ENCODE assay signal across 8 cellular contexts in the genomic region with DNA sequence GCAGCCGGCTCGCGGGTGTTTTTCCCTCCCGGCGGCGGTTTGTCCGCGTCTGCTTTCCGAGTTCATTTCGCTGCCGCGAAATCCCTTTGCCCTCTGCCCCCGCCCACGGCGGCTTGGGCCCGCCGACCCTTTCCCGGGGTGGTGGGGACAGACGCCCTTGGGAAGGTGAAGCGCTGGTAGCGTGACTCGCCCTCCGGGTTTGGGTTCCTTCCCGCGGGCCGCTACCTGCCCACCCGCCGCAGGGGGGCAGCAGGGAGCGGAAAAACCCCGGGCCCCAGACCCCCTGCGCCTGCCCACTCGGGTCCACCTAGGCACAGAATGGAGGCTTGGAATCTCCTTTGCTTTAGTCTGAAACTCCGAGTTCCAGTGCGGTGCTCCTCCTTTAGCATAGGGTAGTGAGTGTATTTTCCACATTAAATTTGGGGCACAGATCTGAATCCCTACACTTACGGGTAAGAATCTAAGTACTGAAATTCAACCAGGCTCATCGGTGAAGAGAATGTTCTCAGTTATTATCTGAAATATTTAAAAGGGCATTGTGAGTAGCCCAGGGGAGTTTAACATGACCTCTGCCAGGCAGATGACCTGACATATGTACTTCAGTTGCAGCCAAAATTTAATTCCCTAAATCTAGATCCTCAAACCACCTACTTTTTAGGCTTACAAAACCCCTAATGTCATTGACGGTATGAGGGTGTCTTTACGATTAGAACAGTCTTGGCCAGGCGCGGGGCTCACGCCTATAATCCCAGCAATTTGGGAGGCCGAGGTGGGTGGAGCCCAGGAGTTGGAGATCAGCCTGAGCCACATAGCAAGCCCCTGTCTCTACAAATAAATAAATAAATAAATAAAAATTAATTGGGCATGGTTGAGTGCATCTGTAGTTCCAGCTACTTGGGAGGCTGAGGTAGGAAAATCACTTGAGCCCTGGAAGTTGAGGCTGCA. TPM values are rescaled to one million over a fixed set of nuclear protein-coding genes. Genes with fewer than 3 reads are reported as not detected.
DNase-seq lines count a peak whose midpoint lies in the region; ATAC-seq, FAIRE-seq and TF ChIP-seq lines count a peak whose summit lies in the region.

No MANE protein-coding gene starts in this region.

- POLR2A ChIA-PET in HCT116 (lab: Charles Lee) = interaction anchor here (0.7 kb wide), 1 partner anchor 9 kb away, joined by 3 read pairs; no protein-coding TSS in a partner anchor
- POLR2A ChIA-PET in K562 (lab: Yijun Ruan, JAX) = interaction anchor here (1.2 kb wide), 1 partner anchor 9 kb away, joined by 3 read pairs; no protein-coding TSS in a partner anchor

- H3K9me2 ChIP-seq in HCT116 (ENCODE audit: insufficient read depth) = no peaks in the 10 kb centered on the region

- peak overlapping the region; percentile 18 to 82 (median 72) for H3K27ac Mint-ChIP-seq in immature natural killer cell

- no peaks in the 10 kb centered on the region for H3K9me3 ChIP-seq in HCT116 (ENCODE audit: control insufficient read depth in 1 of 2, insufficient read depth in 1 of 2, low read depth in 1 of 2, low read length in 2 of 2)
- no peaks in the 10 kb centered on the region for H3K9me3 ChIP-seq in MG63
- no peaks in the 10 kb centered on the region for H3K9me3 ChIP-seq in K562 (replicated peaks; ENCODE audit: control insufficient read depth, insufficient read depth, low read depth, low read length)

- TF ChIP-seq CTCF in GM12864 (IDR thresholded peaks at IDR 0.05; ENCODE audit: low read depth, low read length, missing control alignments) = peak; percentile 77
- peak; percentile 61 to 95 (median 94) for TF ChIP-seq CTCF in HCT116 (IDR thresholded peaks at IDR 0.05 in 2 of 3, conservative IDR thresholded peaks at IDR 0.05 in 1 of 3; ENCODE audit: borderline replicate concordance in 1 of 3, insufficient read depth in 1 of 3, low read depth in 2 of 3, low read length in 2 of 3)
- peak; percentile 68 to 83 (median 75) for TF ChIP-seq CTCF in K562 (IDR thresholded peaks at IDR 0.05 in 2 of 3, conservative IDR thresholded peaks at IDR 0.05 in 1 of 3; ENCODE audit: insufficient read depth in 2 of 3, low read depth in 1 of 3, low read length in 3 of 3)

- H3K4me3 ChIP-seq in GM12864 (ENCODE audit: low read depth, low read length) (peak overlapping the region; percentile 89), HCT116 (replicated peaks in 1 of 2; ENCODE audit: low read depth in 1 of 2, low read length in 2 of 2) (peak overlapping the region; percentile 90 to 91), MG63 (peak overlapping the region; percentile 99), K562 (peak overlapping the region; percentile 94)

- H3K4me2 ChIP-seq in HCT116 (ENCODE audit: low read length) = peak overlapping the region; percentile 94
- H3K4me2 ChIP-seq in K562 (ENCODE audit: insufficient read depth, low read length) = peak overlapping the region; percentile 99

- TF ChIP-seq POLR2A in HCT116 (IDR thresholded peaks at IDR 0.05; ENCODE audit: borderline replicate concordance, extremely low read depth, insufficient read depth, insufficient read length) (no peak), K562 (conservative IDR thresholded peaks at IDR 0.05) (peak; percentile 46; the same call in 1 of the 2 replicates)

- BruUV-seq in HCT116 (replicated peaks; lab: Mats Ljungman, UMichigan) (TSS peak; percentile 54), K562 (replicated peaks; lab: Mats Ljungman, UMichigan) (TSS peak; percentile 50)

- peak; percentile 54 for FAIRE-seq in K562 (lab: Jason Lieb, UNC)

- peaks cover 12 to 28% of the 10 kb centered on the region in 2 donors for H3K4me1 Mint-ChIP-seq in immature natural killer cell

- H3K27ac ChIP-seq in HCT116 (ENCODE audit: low read depth, low read length) (peak overlapping the region; percentile 96), K562 (ENCODE audit: extremely low read depth, low read depth, low read length) (peak overlapping the region; percentile 92)

- intact Hi-C loops in HCT116 (cut with micrococcal nuclease) = loop anchor here (5.0 kb wide), 1 partner anchor 165 kb away; no protein-coding TSS in a partner anchor
- intact Hi-C loops in K562 (cut with micrococcal nuclease) = loop anchor here (5.0 kb wide), 2 partner anchors 95 to 300 kb away; a partner anchor contains a TSS

- 2% methylated on average over 25 of the region's 42 CpGs for WGBS in K562 (ENCODE audit: insufficient coverage, low coverage, missing lambda C conversion rate)

- RAD21 ChIA-PET in HCT116 (lab: Charles Lee; ENCODE audit: low non-redundant PET in 1 of 2, low total read pairs in 2 of 2, uncharacterized antibody in 2 of 2, unreplicated experiment in 2 of 2) = no interaction called here

- peak; percentile 68 for TF ChIP-seq RAD21 in HCT116 (IDR thresholded peaks at IDR 0.05; ENCODE audit: low read depth)
- peak in 1 of 2 experiments; percentile 48; a peak in 2 of 4 replicates for TF ChIP-seq RAD21 in K562 (CRISPR knock-in tag; conservative IDR thresholded peaks at IDR 0.05 in 1 of 2, IDR thresholded peaks at IDR 0.05 in 1 of 2)

- no peak for TF ChIP-seq EP300 in K562 (IDR thresholded peaks at IDR 0.05; ENCODE audit: low read length)

- CTCF ChIA-PET in HCT116 (lab: Charles Lee) = interaction anchor here (1.1 to 1.7 kb wide), 2 partner anchors 13 to 14 kb away, joined by 3 to 14 read pairs; a partner anchor contains a TSS
- CTCF ChIA-PET in K562 (lab: Yijun Ruan, JAX; ENCODE audit: low intra/inter-chr PET ratio) = interaction anchor here (1.3 to 1.6 kb wide), 2 partner anchors 14 to 167 kb away, joined by 4 to 7 read pairs; a partner anchor contains a TSS

- peaks cover 4% of the 10 kb centered on the region for H3K9me1 ChIP-seq in K562 (ENCODE audit: control insufficient read depth, insufficient read depth, low read length)

- H3K36me3 Mint-ChIP-seq in immature natural killer cell = peaks cover 9 to 17% (median 10%) of the 10 kb centered on the region in 3 donors

- H3K9ac ChIP-seq in HCT116 (ENCODE audit: low read length) (peak overlapping the region; percentile 99), K562 (ENCODE audit: insufficient read depth in 1 of 2, low read depth in 2 of 2, low read length in 2 of 2) (peak overlapping the region; percentile 97 to 98)

- peak overlapping the region; percentile 72 to 83 (median 75) for H3K4me3 Mint-ChIP-seq in immature natural killer cell

- H3K79me2 ChIP-seq in HCT116 (ENCODE audit: insufficient read depth, low read length) = peaks cover 66% of the 10 kb centered on the region
- H3K79me2 ChIP-seq in K562 (ENCODE audit: control insufficient read depth, insufficient read depth, low read length) = peaks cover 39% of the 10 kb centered on the region

- H3K36me3 ChIP-seq in HCT116 (ENCODE audit: control insufficient read depth in 1 of 2, insufficient read depth in 2 of 2, low read length in 2 of 2) (peaks cover 50 to 58% of the 10 kb centered on the region in 2 experiments), MG63 (peaks cover 72% of the 10 kb centered on the region), K562 (ENCODE audit: control insufficient read depth, insufficient read depth, low read length) (peaks cover 69% of the 10 kb centered on the region)

- H2AFZ ChIP-seq in HCT116 (ENCODE audit: low read depth, low read length, poor library complexity, severe bottlenecking) (no peak overlapping the region), K562 (ENCODE audit: low read depth, low read length) (peak overlapping the region; percentile 97)

- DNase-seq in GM12864 (ENCODE audit: low read depth) = no peak
- no peak for DNase-seq in HCT116 (ENCODE audit: low read depth, low spot score)
- peak; percentile 68 for DNase-seq in MG63
- peak; percentile 29 for DNase-seq in T-helper 22 cell (ENCODE audit: low read depth)
- DNase-seq in K562 (ENCODE audit: extremely low read depth in 1 of 4, low spot score in 3 of 4) = peak; percentile 80 to 91 (median 84)
- DNase-seq in immature natural killer cell = peak; percentile 56 to 58 (median 58)
- peak; percentile 36 to 68 for DNase-seq in stimulated activated CD4-positive, alpha-beta T cell treated with anti-CD3 and anti-CD28 coated beads, Interleukin-15, amount 100 ng/mL, for 1 hour (ENCODE audit: low read depth in 1 of 2, low spot score in 1 of 2)
- no peak for DNase-seq in NCI-H2107 (lab: John Stamatoyannopoulos, UW)

- peaks cover 7 to 11% (median 9%) of the 10 kb centered on the region in 3 donors for H3K27me3 Mint-ChIP-seq in immature natural killer cell (ENCODE audit: low read depth in 3 of 3)

- ATAC-seq in HCT116 = peak; percentile 51
- peak; percentile 77 for ATAC-seq in K562

- H3K27me3 ChIP-seq in HCT116 (ENCODE audit: insufficient read depth, low read length) (no peaks in the 10 kb centered on the region), MG63 (no peaks in the 10 kb centered on the region), K562 (ENCODE audit: control insufficient read depth in 2 of 2, insufficient read depth in 2 of 2, low read length in 2 of 2) (no peaks in the 10 kb centered on the region)

- H3K4me1 ChIP-seq in HCT116 (ENCODE audit: control insufficient read depth in 1 of 2, insufficient read depth in 2 of 2, low read length in 2 of 2) (peaks cover 13 to 24% of the 10 kb centered on the region in 2 experiments; a peak in 3 of 4 replicates), K562 (replicated peaks in 1 of 2; ENCODE audit: control insufficient read depth in 2 of 2, insufficient read depth in 2 of 2, low read length in 2 of 2) (peaks cover 6 to 33% of the 10 kb centered on the region in 2 experiments; a peak in 4 of 5 replicates)

- H4K20me1 ChIP-seq in HCT116 (ENCODE audit: insufficient read depth) = peaks cover 28% of the 10 kb centered on the region; the same call in 1 of the 2 replicates
- H4K20me1 ChIP-seq in K562 (replicated peaks; ENCODE audit: control insufficient read depth, insufficient read depth, low read length) = no peaks in the 10 kb centered on the region

- in situ Hi-C loops in K562 (cut with MboI) = no loop called here

- no peaks in the 10 kb centered on the region for H3K9me3 Mint-ChIP-seq in immature natural killer cell

RNA-seq across cellular contexts. Expression of a gene that starts 1.0 kb away (rescaled TPM):
- total RNA-seq in HCT116 (2021; ENCODE audit: unreplicated experiment) (1,287 TPM), K562 (2014; rRNA removed) (1,010 and 1,072 TPM in 2 replicates), K562 (2014; rRNA removed; fragmentation: Illumina TruSeq; extraction: Trizol) (763 and 827 TPM in 2 replicates), K562 (2015; rRNA removed; fragmentation: Illumina TruSeq; extraction: Trizol) (783 and 790 TPM in 2 replicates), K562 (2021) (1,055 and 1,182 TPM in 2 replicates)
- polyA plus RNA-seq in HCT116 (2012) = 1,511 and 1,737 TPM in 2 replicates
- 1,130 and 1,229 TPM in 2 replicates for total RNA-seq in MG63 (2014; rRNA removed; shearing (Covaris generic); ENCODE audit: low replicate concordance)
- total RNA-seq in K562 (2011; cell fraction: chromatin; rRNA removed; ENCODE audit: low replicate concordance) = 64.0 and 91.2 TPM in 2 replicates
- total RNA-seq in K562 (2011; cell fraction: nucleolus; rRNA removed) = 177 and 196 TPM in 2 replicates
- 176 and 374 TPM in 2 replicates for total RNA-seq in K562 (2011; cell fraction: nucleoplasm; rRNA removed)
- polyA plus RNA-seq in K562 (2011; rRNA removed) (1,026 and 1,088 TPM in 2 replicates), K562 (2014; fragmentation: Illumina TruSeq; extraction: Trizol) (723 and 886 TPM in 2 replicates), K562 (2014; fragmentation: Nextera tagmentation; extraction: Ambion mirVana) (100 to 1,000 TPM; 684 to 924 TPM), K562 (2014; rRNA removed) (1,202 and 1,445 TPM in 2 replicates), immature natural killer cell (100 to 1,000 TPM; 170 to 272 (median 223) TPM)
- polyA plus RNA-seq in K562 (2011; cell fraction: cytosol; rRNA removed) = 921 and 948 TPM in 2 replicates
- 355 and 443 TPM in 2 replicates for polyA plus RNA-seq in K562 (2011; cell fraction: nucleus; rRNA removed)
- 987 and 1,336 TPM in 2 replicates for polyA plus RNA-seq in K562 (2012)
- 346 and 369 TPM in 2 replicates for polyA minus RNA-seq in K562 (2011; rRNA and poly(A)+ RNA removed)
- polyA minus RNA-seq in K562 (2011; cell fraction: cytosol; rRNA and poly(A)+ RNA removed) = 154 and 166 TPM in 2 replicates
- 61.1 and 93.0 TPM in 2 replicates for polyA minus RNA-seq in K562 (2011; cell fraction: nucleus; rRNA and poly(A)+ RNA removed)

RNA-seq across cellular contexts. Expression of a gene that starts 13.9 kb away (rescaled TPM):
- total RNA-seq in HCT116 (2021; ENCODE audit: unreplicated experiment) (510 TPM), K562 (2014; rRNA removed) (478 and 508 TPM in 2 replicates), K562 (2014; rRNA removed; fragmentation: Illumina TruSeq; extraction: Trizol) (502 and 525 TPM in 2 replicates), K562 (2015; rRNA removed; fragmentation: Illumina TruSeq; extraction: Trizol) (436 and 449 TPM in 2 replicates), K562 (2021) (479 and 509 TPM in 2 replicates)
- 350 and 483 TPM in 2 replicates for polyA plus RNA-seq in HCT116 (2012)
- 786 and 881 TPM in 2 replicates for total RNA-seq in MG63 (2014; rRNA removed; shearing (Covaris generic); ENCODE audit: low replicate concordance)
- total RNA-seq in K562 (2011; cell fraction: chromatin; rRNA removed; ENCODE audit: low replicate concordance) = 89.8 and 104 TPM in 2 replicates
- total RNA-seq in K562 (2011; cell fraction: nucleolus; rRNA removed) = 98.7 and 106 TPM in 2 replicates
- 131 and 159 TPM in 2 replicates for total RNA-seq in K562 (2011; cell fraction: nucleoplasm; rRNA removed)
- polyA plus RNA-seq in K562 (2011; rRNA removed) (571 and 796 TPM in 2 replicates), K562 (2014; fragmentation: Illumina TruSeq; extraction: Trizol) (598 and 604 TPM in 2 replicates), K562 (2014; fragmentation: Nextera tagmentation; extraction: Ambion mirVana) (1,000 to 10,000 TPM; 1,450 to 1,588 TPM), K562 (2014; rRNA removed) (670 and 766 TPM in 2 replicates), immature natural killer cell (10 to 100 TPM; 62.8 to 92.8 (median 75.9) TPM)
- 606 and 672 TPM in 2 replicates for polyA plus RNA-seq in K562 (2011; cell fraction: cytosol; rRNA removed)
- polyA plus RNA-seq in K562 (2011; cell fraction: nucleus; rRNA removed) = 154 and 260 TPM in 2 replicates
- polyA plus RNA-seq in K562 (2012) = 169 and 564 TPM in 2 replicates
- polyA minus RNA-seq in K562 (2011; rRNA and poly(A)+ RNA removed) = 333 and 372 TPM in 2 replicates
- polyA minus RNA-seq in K562 (2011; cell fraction: cytosol; rRNA and poly(A)+ RNA removed) = 67.9 and 75.3 TPM in 2 replicates
- 30.3 and 41.3 TPM in 2 replicates for polyA minus RNA-seq in K562 (2011; cell fraction: nucleus; rRNA and poly(A)+ RNA removed)

RNA-seq across cellular contexts. Expression of a gene that starts 46.6 kb away (rescaled TPM):
- 77.6 TPM for total RNA-seq in HCT116 (2021; ENCODE audit: unreplicated experiment)
- polyA plus RNA-seq in HCT116 (2012) = 44.2 and 45.8 TPM in 2 replicates
- total RNA-seq in MG63 (2014; rRNA removed; shearing (Covaris generic); ENCODE audit: low replicate concordance) = 53.8 and 65.5 TPM in 2 replicates
- 145 and 406 TPM in 2 replicates for total RNA-seq in K562 (2011; cell fraction: chromatin; rRNA removed; ENCODE audit: low replicate concordance)
- 54.2 and 98.0 TPM in 2 replicates for total RNA-seq in K562 (2011; cell fraction: nucleolus; rRNA removed)
- total RNA-seq in K562 (2011; cell fraction: nucleoplasm; rRNA removed) = 135 and 220 TPM in 2 replicates
- total RNA-seq in K562 (2014; rRNA removed) = 41.8 and 53.8 TPM in 2 replicates
- total RNA-seq in K562 (2014; rRNA removed; fragmentation: Illumina TruSeq; extraction: Trizol) = 87.8 and 101 TPM in 2 replicates
- total RNA-seq in K562 (2015; rRNA removed; fragmentation: Illumina TruSeq; extraction: Trizol) = 79.7 and 99.2 TPM in 2 replicates
- total RNA-seq in K562 (2021) = 61.5 and 65.1 TPM in 2 replicates
- polyA plus RNA-seq in K562 (2011; rRNA removed) = 62.1 and 65.8 TPM in 2 replicates
- 12.8 and 27.7 TPM in 2 replicates for polyA plus RNA-seq in K562 (2011; cell fraction: cytosol; rRNA removed)
- 98.3 and 139 TPM in 2 replicates for polyA plus RNA-seq in K562 (2011; cell fraction: nucleus; rRNA removed)
- polyA plus RNA-seq in K562 (2012) = 54.2 and 56.4 TPM in 2 replicates
- 58.2 and 59.8 TPM in 2 replicates for polyA plus RNA-seq in K562 (2014; fragmentation: Illumina TruSeq; extraction: Trizol)
- 10 to 100 TPM; 12.2 to 15.2 TPM for polyA plus RNA-seq in K562 (2014; fragmentation: Nextera tagmentation; extraction: Ambion mirVana)
- polyA plus RNA-seq in K562 (2014; rRNA removed) = 34.8 and 42.7 TPM in 2 replicates
- polyA minus RNA-seq in K562 (2011; rRNA and poly(A)+ RNA removed) = 152 and 201 TPM in 2 replicates
- 40.0 and 51.0 TPM in 2 replicates for polyA minus RNA-seq in K562 (2011; cell fraction: cytosol; rRNA and poly(A)+ RNA removed)
- polyA minus RNA-seq in K562 (2011; cell fraction: nucleus; rRNA and poly(A)+ RNA removed) = 66.4 and 137 TPM in 2 replicates
- 1 to 10 TPM; 1.4 to 7.3 (median 4.3) TPM for polyA plus RNA-seq in immature natural killer cell

Comparison
In these comparisons a context has a peak if more than half of its experiments do, and no peak if none do; other contexts are left out.
1. DNase-seq: peak in MG63 (single experiment), T-helper 22 cell (single experiment), K562 (4 of 4), immature natural killer cell (3 of 3) and stimulated activated CD4-positive, alpha-beta T cell treated with anti-CD3 and anti-CD28 coated beads, Interleukin-15, amount 100 ng/mL, for 1 hour (2 of 2); none in GM12864 (single experiment), HCT116 (single experiment) and NCI-H2107 (single experiment).
2. Peak in every context shown above with its lines, with median percentiles within 50 percentile points of each other: H3K4me3 ChIP-seq and CTCF ChIP-seq.